In the genomic region with DNA sequence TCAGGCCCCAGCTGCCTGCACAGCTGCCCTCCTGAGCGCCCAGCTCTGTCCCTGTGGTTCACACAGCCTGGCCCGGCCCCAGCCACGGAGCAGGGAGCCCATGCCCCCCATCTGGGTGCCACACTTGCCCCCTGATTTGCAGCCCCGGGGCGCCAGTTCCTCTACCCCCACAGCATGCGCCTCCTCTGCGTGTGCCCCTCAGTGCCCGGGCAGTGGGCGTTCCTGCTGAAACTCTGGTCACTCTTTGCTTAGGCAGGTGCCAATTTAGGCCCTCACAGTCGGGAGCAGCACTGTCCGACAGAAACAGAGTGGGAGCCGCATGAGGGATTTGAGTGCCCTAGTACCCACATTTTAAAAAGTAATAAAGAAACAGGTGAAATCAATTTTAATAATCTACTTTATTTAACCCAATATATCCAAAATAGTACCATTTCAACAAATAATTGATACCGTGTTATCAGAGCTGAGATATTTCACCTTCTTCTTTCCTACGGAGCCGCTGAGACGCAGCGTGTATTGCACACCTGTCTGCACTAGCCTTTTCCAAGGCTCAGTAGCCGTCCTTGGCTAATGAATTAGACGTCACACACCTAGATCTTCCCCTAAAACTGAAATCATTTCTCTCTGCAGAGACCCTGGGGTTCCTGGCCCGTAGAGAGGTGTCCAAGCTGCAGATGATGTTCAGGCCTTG, we compare ENCODE assay signal across 11 cellular contexts.
A peak's percentile ranks its signal among the peaks of the same experiment; 100 is the strongest.
DNase-seq lines count a peak whose midpoint lies in the region; ATAC-seq and TF ChIP-seq lines count a peak whose summit lies in the region.
"Had no signal": no experiment of that assay in that cellular context is flagged by ENCODE, and none has a peak within 500 bp of the region (broad histone marks: within the 10 kb centered on the region; RNA-seq: fewer than 3 reads in every experiment).

No MANE protein-coding gene starts in this region.

- H3K4me1 ChIP-seq in osteoblast (ENCODE audit: insufficient read depth, low read length), result peaks cover 6% of the 10 kb centered on the region
- H3K4me1 ChIP-seq in BE2C, result peaks cover 8% of the 10 kb centered on the region

- H3K4me3 ChIP-seq in osteoblast (ENCODE audit: insufficient read depth, low read length) (no peak overlapping the region), BE2C (ENCODE audit: low read depth, low read length) (no peak overlapping the region)
- H3K4me3 ChIP-seq: MG63 had no signal

- H3K4me3 Mint-ChIP-seq in glutamatergic neuron (ENCODE audit: unreplicated experiment), result peak overlapping the region; percentile 52
- no peak overlapping the region for H3K4me3 Mint-ChIP-seq in activated T-cell treated with anti-CD3 and anti-CD28 coated beads, Interleukin-2, amount 50 U/mL, for 24 hours
- H3K4me3 Mint-ChIP-seq: activated naive CD4-positive, alpha-beta T cell treated with anti-CD3 and anti-CD28 coated beads, Interleukin-2, amount 50 U/mL, for 24 hours; naive B cell had no signal

- H3K4me2 ChIP-seq in osteoblast (ENCODE audit: insufficient read depth, low read length), result no peak overlapping the region

- H3K27me3 ChIP-seq in osteoblast (ENCODE audit: insufficient read depth, low read length), result no peaks in the 10 kb centered on the region
- H3K27me3 ChIP-seq in BE2C, result no peaks in the 10 kb centered on the region
- H3K27me3 ChIP-seq: MG63 had no signal

- peak overlapping the region; percentile 66 for H3K27ac Mint-ChIP-seq in glutamatergic neuron (ENCODE audit: unreplicated experiment)
- H3K27ac Mint-ChIP-seq in activated T-cell treated with anti-CD3 and anti-CD28 coated beads, Interleukin-2, amount 50 U/mL, for 24 hours, result no peak overlapping the region
- H3K27ac Mint-ChIP-seq: activated naive CD4-positive, alpha-beta T cell treated with anti-CD3 and anti-CD28 coated beads, Interleukin-2, amount 50 U/mL, for 24 hours had no signal

- intact Hi-C loops in left ventricle myocardium superior (cut with micrococcal nuclease) (no loop called here), cardiac septum (cut with DNase I) (no loop called here)

- H3K36me3 ChIP-seq in osteoblast (ENCODE audit: insufficient read depth, low read length) (no peaks in the 10 kb centered on the region), BE2C (peaks cover 17% of the 10 kb centered on the region)
- H3K36me3 ChIP-seq: MG63 had no signal

- H3K9me3 Mint-ChIP-seq in glutamatergic neuron (ENCODE audit: unreplicated experiment), result peaks cover 12% of the 10 kb centered on the region
- no peaks in the 10 kb centered on the region for H3K9me3 Mint-ChIP-seq in activated T-cell treated with anti-CD3 and anti-CD28 coated beads, Interleukin-2, amount 50 U/mL, for 24 hours
- H3K9me3 Mint-ChIP-seq: activated naive CD4-positive, alpha-beta T cell treated with anti-CD3 and anti-CD28 coated beads, Interleukin-2, amount 50 U/mL, for 24 hours; naive B cell had no signal

- H3K27me3 Mint-ChIP-seq in glutamatergic neuron (ENCODE audit: unreplicated experiment), result peaks cover 15% of the 10 kb centered on the region
- no peaks in the 10 kb centered on the region for H3K27me3 Mint-ChIP-seq in activated T-cell treated with anti-CD3 and anti-CD28 coated beads, Interleukin-2, amount 50 U/mL, for 24 hours
- H3K27me3 Mint-ChIP-seq: activated naive CD4-positive, alpha-beta T cell treated with anti-CD3 and anti-CD28 coated beads, Interleukin-2, amount 50 U/mL, for 24 hours; naive B cell had no signal

- peaks cover 29% of the 10 kb centered on the region for H3K79me2 ChIP-seq in osteoblast (ENCODE audit: insufficient read depth, low read length)

- peaks cover 6% of the 10 kb centered on the region for H3K36me3 Mint-ChIP-seq in glutamatergic neuron (ENCODE audit: unreplicated experiment)
- peaks cover 6% of the 10 kb centered on the region for H3K36me3 Mint-ChIP-seq in activated T-cell treated with anti-CD3 and anti-CD28 coated beads, Interleukin-2, amount 50 U/mL, for 24 hours (ENCODE audit: low read depth)
- H3K36me3 Mint-ChIP-seq: activated naive CD4-positive, alpha-beta T cell treated with anti-CD3 and anti-CD28 coated beads, Interleukin-2, amount 50 U/mL, for 24 hours; naive B cell had no signal

- ATAC-seq in left ventricle myocardium superior, result no peak
- no peak for ATAC-seq in HG03159 (IDR thresholded peaks at IDR 0.05; ENCODE audit: unreplicated experiment)
- ATAC-seq in HG03460 (IDR thresholded peaks at IDR 0.05; ENCODE audit: unreplicated experiment), result no peak

- H3K9me3 ChIP-seq in osteoblast (ENCODE audit: low read depth, low read length) (no peaks in the 10 kb centered on the region), BE2C (no peaks in the 10 kb centered on the region)
- H3K9me3 ChIP-seq: MG63 had no signal

- DNase-seq in left ventricle myocardium superior (peak; percentile 20), cardiac septum (ENCODE audit: low spot score) (no peak), glutamatergic neuron (no peak), osteoblast (ENCODE audit: insufficient read length, low spot score, missing footprints) (peak; percentile 69), BE2C (no peak)
- DNase-seq in activated T-cell treated with anti-CD3 and anti-CD28 coated beads, Interleukin-2, amount 50 U/mL, for 24 hours, result no peak
- DNase-seq: MG63, naive B cell had no signal

- H2AFZ ChIP-seq in osteoblast (ENCODE audit: low read length), result no peak overlapping the region

- H4K20me1 ChIP-seq in osteoblast (ENCODE audit: insufficient read depth, low read length), result peaks cover 15% of the 10 kb centered on the region

- peak overlapping the region; percentile 86 for H3K27ac ChIP-seq in osteoblast (ENCODE audit: low read depth, low read length)

- TF ChIP-seq CTCF in glutamatergic neuron (IDR thresholded peaks at IDR 0.05; ENCODE audit: partially characterized antibody, unreplicated experiment), result no peak
- TF ChIP-seq CTCF in osteoblast (IDR thresholded peaks at IDR 0.05; ENCODE audit: extremely low read depth, low read depth, low read length), result no peak
- TF ChIP-seq CTCF in BE2C (IDR thresholded peaks at IDR 0.05; ENCODE audit: low read depth, low read length), result no peak

- H3K4me1 Mint-ChIP-seq in glutamatergic neuron (ENCODE audit: low read depth, unreplicated experiment), result peaks cover 22% of the 10 kb centered on the region
- no peaks in the 10 kb centered on the region for H3K4me1 Mint-ChIP-seq in activated T-cell treated with anti-CD3 and anti-CD28 coated beads, Interleukin-2, amount 50 U/mL, for 24 hours (ENCODE audit: low read depth)

Comparison
In these comparisons a context has a peak if more than half of its experiments do, and no peak if none do; other contexts are left out.
1. DNase-seq: peak in left ventricle myocardium superior (single experiment) and osteoblast (single experiment); none in cardiac septum (single experiment), glutamatergic neuron (single experiment), BE2C (single experiment) and activated T-cell treated with anti-CD3 and anti-CD28 coated beads, Interleukin-2, amount 50 U/mL, for 24 hours (single experiment).